In genomic region chr3:169327969-169328368, GRCh38 we compare ENCODE assay signal across 15 cellular contexts.
A peak's percentile ranks its signal among the peaks of the same experiment; 100 is the strongest.
DNase-seq lines count a peak whose midpoint lies in the region; ATAC-seq and TF ChIP-seq lines count a peak whose summit lies in the region.
"Had no signal": no experiment of that assay in that cellular context is flagged by ENCODE, and none has a peak within 500 bp of the region (broad histone marks: within the 10 kb centered on the region; RNA-seq: fewer than 3 reads in every experiment).

No MANE protein-coding gene starts in this region.

- H4K8ac ChIP-seq in IMR-90 (ENCODE audit: low read depth in 2 of 2, low read length in 2 of 2), result no peak overlapping the region

- H3K4me1 ChIP-seq in IMR-90 (ENCODE audit: control insufficient read depth, insufficient read depth, low read length) (peaks cover 7% of the 10 kb centered on the region; the same call in 1 of the 2 replicates), right cardiac atrium (ENCODE audit: control insufficient read depth, insufficient read depth, low read length) (peaks cover 2% of the 10 kb centered on the region), prostate gland (replicated peaks) (no peaks in the 10 kb centered on the region)
- H3K4me1 ChIP-seq: breast epithelium, foreskin keratinocyte had no signal

- H3K27ac ChIP-seq in IMR-90 (ENCODE audit: insufficient read depth, low read length) (no peak overlapping the region), right cardiac atrium (ENCODE audit: low read length) (no peak overlapping the region), prostate gland (no peak overlapping the region), caudate nucleus (ENCODE audit: low read depth, low read length) (no peak overlapping the region)
- H3K27ac ChIP-seq: BLaER1, breast epithelium, foreskin keratinocyte had no signal

- no peaks in the 10 kb centered on the region for H3K27me3 ChIP-seq in IMR-90 (ENCODE audit: control insufficient read depth, insufficient read depth, low read length)
- H3K27me3 ChIP-seq in right cardiac atrium (ENCODE audit: control insufficient read depth, insufficient read depth), result no peaks in the 10 kb centered on the region
- no peaks in the 10 kb centered on the region for H3K27me3 ChIP-seq in prostate gland (replicated peaks; ENCODE audit: insufficient read depth)
- H3K27me3 ChIP-seq: BLaER1, breast epithelium, foreskin keratinocyte had no signal

- no peak overlapping the region for H2AK5ac ChIP-seq in IMR-90 (ENCODE audit: low read depth, low read length)

- no peak for TF ChIP-seq RAD21 in IMR-90 (IDR thresholded peaks at IDR 0.05; ENCODE audit: low read length)

- no peak overlapping the region for H3K14ac ChIP-seq in IMR-90 (replicated peaks; ENCODE audit: low read depth, low read length)

- TF ChIP-seq POLR2A in IMR-90 (IDR thresholded peaks at IDR 0.05; ENCODE audit: low read depth, low read length) (no peak), prostate gland (IDR thresholded peaks at IDR 0.05) (no peak)

- POLR2A ChIA-PET in IMR-90 (lab: Charles Lee; ENCODE audit: unreplicated experiment), result no interaction called here

- CTCF ChIA-PET in IMR-90 (lab: Yijun Ruan, JAX), result no interaction called here

- dilution Hi-C loops in IMR-90 (cut with HindIII; ENCODE audit: low sequenced_read_pairs, unreplicated experiment), result no loop called here

- H2BK20ac ChIP-seq in IMR-90 (ENCODE audit: low read depth, low read length), result 0 out of 2 replicates have a peak overlapping the region, but pooled peaks have one; percentile 10

- peak overlapping the region; percentile 2; the same call in 1 of the 2 replicates for H3K4me2 ChIP-seq in IMR-90 (ENCODE audit: low read depth, low read length)
- H3K4me2 ChIP-seq: BLaER1 had no signal

- peaks cover 5% of the 10 kb centered on the region for H3K9me1 ChIP-seq in IMR-90 (ENCODE audit: insufficient read depth, low read length)

- no peak overlapping the region for H3K4ac ChIP-seq in IMR-90 (ENCODE audit: low read depth, low read length)

- BruUV-seq in IMR-90 (replicated peaks; lab: Mats Ljungman, UMichigan), result no TSS peak

- no peak for ATAC-seq in IMR-90 (ENCODE audit: low read depth)
- ATAC-seq in right cardiac atrium, result peak; percentile 48 to 82
- no peak for ATAC-seq in GM21423 (IDR thresholded peaks at IDR 0.05; ENCODE audit: unreplicated experiment)
- ATAC-seq: activated CD4-positive, alpha-beta T cell treated with anti-CD3 and anti-CD28 coated beads for 36 hours; foreskin keratinocyte had no signal

- no peaks in the 10 kb centered on the region for H3K36me3 ChIP-seq in IMR-90 (ENCODE audit: control insufficient read depth, insufficient read depth, low read length)
- H3K36me3 ChIP-seq in prostate gland, result no peaks in the 10 kb centered on the region
- H3K36me3 ChIP-seq: BLaER1, breast epithelium had no signal

- H2BK15ac ChIP-seq in IMR-90 (ENCODE audit: low read depth, low read length), result no peak overlapping the region

- no peak overlapping the region for H2AK9ac ChIP-seq in IMR-90 (replicated peaks; ENCODE audit: low read depth, low read length, poor library complexity)

- H4K91ac ChIP-seq in IMR-90 (ENCODE audit: insufficient read depth, low read depth, low read length), result no peak overlapping the region

- no peak overlapping the region for H2AFZ ChIP-seq in IMR-90 (replicated peaks; ENCODE audit: low read length, poor library complexity)

- H3K4me3 ChIP-seq in IMR-90 (ENCODE audit: insufficient read depth, low read depth, low read length) (no peak overlapping the region), right cardiac atrium (ENCODE audit: low read length) (no peak overlapping the region), prostate gland (no peak overlapping the region)
- H3K4me3 ChIP-seq: BLaER1, breast epithelium had no signal

- H3K79me1 ChIP-seq in IMR-90 (ENCODE audit: low read depth in 1 of 2, low read length in 2 of 2), result no peaks in the 10 kb centered on the region; a peak in 1 of 4 replicates

- intact Hi-C loops in IMR-90 (cut with micrococcal nuclease) (no loop called here), right cardiac atrium (cut with DNase I) (no loop called here), prostate gland (cut with DNase I) (no loop called here)

- H4K5ac ChIP-seq in IMR-90 (ENCODE audit: low read depth, low read length), result no peak overlapping the region

- H4K20me1 ChIP-seq in IMR-90 (ENCODE audit: insufficient read depth, low read length), result no peaks in the 10 kb centered on the region
- H4K20me1 ChIP-seq: BLaER1 had no signal

- no peak overlapping the region for H3K18ac ChIP-seq in IMR-90 (ENCODE audit: low read depth, low read length)

- no peak for TF ChIP-seq CTCF in IMR-90 (conservative IDR thresholded peaks at IDR 0.05; ENCODE audit: low read depth, low read length)
- TF ChIP-seq CTCF in prostate gland (IDR thresholded peaks at IDR 0.05), result no peak

- no peak overlapping the region for H2BK5ac ChIP-seq in IMR-90 (ENCODE audit: low read depth, low read length, poor library complexity, severe bottlenecking)

- H2BK120ac ChIP-seq in IMR-90 (ENCODE audit: low read depth, low read length), result no peak overlapping the region

- in situ Hi-C loops in IMR-90 (cut with MboI; ENCODE audit: low sequenced_read_pairs), result no loop called here

- DNase-seq in IMR-90, result no peak
- DNase-seq in SIG-M5 (lab: John Stamatoyannopoulos, UW), result peak; percentile 68
- no peak for DNase-seq in right cardiac atrium
- peak; percentile 17 for DNase-seq in prostate gland (ENCODE audit: low spot score)
- no peak for DNase-seq in A172 (ENCODE audit: low spot score)
- no peak for DNase-seq in caudate nucleus (lab: John Stamatoyannopoulos, UW)
- DNase-seq: activated CD4-positive, alpha-beta T cell treated with anti-CD3 and anti-CD28 coated beads for 36 hours; DMS79 treated with DMSO at 0.1 percent for 48 hours; effector memory CD4-positive, alpha-beta T cell; foreskin keratinocyte; mesenchymal stem cell; NCI-H1048 had no signal

- H3K9me3 ChIP-seq in IMR-90 (ENCODE audit: control insufficient read depth, insufficient read depth, low read length) (no peaks in the 10 kb centered on the region), right cardiac atrium (ENCODE audit: control insufficient read depth, low read length) (no peaks in the 10 kb centered on the region), prostate gland (no peaks in the 10 kb centered on the region)
- H3K9me3 ChIP-seq: BLaER1, breast epithelium had no signal

- WGBS in IMR-90 (ENCODE audit: extremely low coverage in 2 of 2, insufficient read length in 1 of 2), 2 experiments, result 0% methylated on average over 1 of the region's 4 CpGs; no CpG with 5 or more reads in 1 of the 2 experiments
- WGBS in right cardiac atrium, result 40% methylated on average over 4 of the region's 4 CpGs
- WGBS in prostate gland, result 7% methylated on average over 4 of the region's 4 CpGs

- H3K9ac ChIP-seq in IMR-90 (ENCODE audit: low read depth, low read length), result no peak overlapping the region
- H3K9ac ChIP-seq: BLaER1 had no signal

- H3K23ac ChIP-seq in IMR-90 (ENCODE audit: low read depth, low read length), result peak overlapping the region; percentile 55; the same call in 1 of the 2 replicates

- H3K56ac ChIP-seq in IMR-90 (ENCODE audit: extremely low read depth, insufficient read depth, low read length), result no peak overlapping the region

TF ChIP-seq in IMR-90, 13 proteins besides CTCF, POLR2A, EP300 and RAD21:
- TF ChIP-seq MXI1 (IDR thresholded peaks at IDR 0.05; ENCODE audit: borderline replicate concordance, low read depth, low read length), result no peak
- TF ChIP-seq USF2 (IDR thresholded peaks at IDR 0.05; ENCODE audit: low read depth, low read length), result no peak
- no peak for TF ChIP-seq MAFK (IDR thresholded peaks at IDR 0.05; ENCODE audit: low read depth, low read length)
- no peak for TF ChIP-seq RFX5 (IDR thresholded peaks at IDR 0.05; ENCODE audit: low read depth, low read length)
- TF ChIP-seq FOS (IDR thresholded peaks at IDR 0.05; ENCODE audit: low read depth, low read length), result no peak
TF ChIP-seq in IMR-90: peak in this region for 0.

Comparison
In these comparisons a context has a peak if more than half of its experiments do, and no peak if none do; other contexts are left out.
1. ATAC-seq: peak in right cardiac atrium (2 of 2); none in IMR-90 (single experiment) and GM21423 (single experiment).
2. DNase-seq: peak in SIG-M5 (single experiment) and prostate gland (single experiment); none in IMR-90 (single experiment), right cardiac atrium (0 of 3), A172 (single experiment) and caudate nucleus (0 of 61).